In the genomic region with DNA sequence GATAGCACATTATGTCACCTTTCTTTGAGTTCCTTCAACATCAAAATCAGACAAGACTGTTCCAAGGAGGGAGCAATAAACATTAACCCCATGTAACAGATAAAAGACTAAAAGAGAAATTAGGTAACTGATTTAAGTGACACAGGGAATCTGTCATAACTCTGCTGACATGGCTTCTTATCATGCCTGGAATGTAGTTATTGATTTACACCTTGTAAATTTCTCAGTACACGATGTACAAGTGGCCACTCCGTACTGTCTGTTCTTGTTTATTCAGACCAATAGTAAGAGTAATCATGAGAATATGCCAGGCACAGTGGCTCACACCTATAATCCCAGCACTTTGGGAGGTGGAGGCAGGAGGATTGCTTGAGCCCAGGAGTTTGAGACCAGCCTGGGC, we compare ENCODE assay signal across 1 cellular context.
TF ChIP-seq lines count a peak whose summit lies in the region.

No MANE protein-coding gene starts in this region.

TF ChIP-seq in liver, 16 proteins besides CTCF, POLR2A, EP300 and RAD21:
- TF ChIP-seq JUND (IDR thresholded peaks at IDR 0.05) (peak; percentile 48 to 74), TAF1 (conservative IDR thresholded peaks at IDR 0.05) (no peak), EGR1 (IDR thresholded peaks at IDR 0.05; ENCODE audit: low read depth in 2 of 2) (no peak), NR2F2 (IDR thresholded peaks at IDR 0.05) (no peak), GABPA (IDR thresholded peaks at IDR 0.05 in 1 of 2, conservative IDR thresholded peaks at IDR 0.05 in 1 of 2) (no peak), HNF4A (conservative IDR thresholded peaks at IDR 0.05) (peak in 1 of 2 donors; percentile 42), RXRA (IDR thresholded peaks at IDR 0.05) (peak; percentile 38 to 66), HNF4G (IDR thresholded peaks at IDR 0.05) (peak; percentile 17), FOXA1 (IDR thresholded peaks at IDR 0.05) (peak; percentile 42), FOXA2 (IDR thresholded peaks at IDR 0.05) (peak; percentile 33), YY1 (IDR thresholded peaks at IDR 0.05) (peak; percentile 26), SP1 (IDR thresholded peaks at IDR 0.05) (peak; percentile 85)
- TF ChIP-seq, protein P1, sequence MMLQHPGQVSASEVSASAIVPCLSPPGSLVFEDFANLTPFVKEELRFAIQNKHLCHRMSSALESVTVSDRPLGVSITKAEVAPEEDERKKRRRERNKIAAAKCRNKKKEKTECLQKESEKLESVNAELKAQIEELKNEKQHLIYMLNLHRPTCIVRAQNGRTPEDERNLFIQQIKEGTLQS (IDR thresholded peaks at IDR 0.05): no peak
- TF ChIP-seq, protein P2, sequence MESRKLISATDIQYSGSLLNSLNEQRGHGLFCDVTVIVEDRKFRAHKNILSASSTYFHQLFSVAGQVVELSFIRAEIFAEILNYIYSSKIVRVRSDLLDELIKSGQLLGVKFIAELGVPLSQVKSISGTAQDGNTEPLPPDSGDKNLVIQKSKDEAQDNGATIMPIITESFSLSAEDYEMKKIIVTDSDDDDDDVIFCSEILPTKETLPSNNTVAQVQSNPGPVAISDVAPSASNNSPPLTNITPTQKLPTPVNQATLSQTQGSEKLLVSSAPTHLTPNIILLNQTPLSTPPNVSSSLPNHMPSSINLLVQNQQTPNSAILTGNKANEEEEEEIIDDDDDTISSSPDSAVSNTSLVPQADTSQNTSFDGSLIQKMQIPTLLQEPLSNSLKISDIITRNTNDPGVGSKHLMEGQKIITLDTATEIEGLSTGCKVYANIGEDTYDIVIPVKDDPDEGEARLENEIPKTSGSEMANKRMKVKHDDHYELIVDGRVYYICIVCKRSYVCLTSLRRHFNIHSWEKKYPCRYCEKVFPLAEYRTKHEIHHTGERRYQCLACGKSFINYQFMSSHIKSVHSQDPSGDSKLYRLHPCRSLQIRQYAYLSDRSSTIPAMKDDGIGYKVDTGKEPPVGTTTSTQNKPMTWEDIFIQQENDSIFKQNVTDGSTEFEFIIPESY (IDR thresholded peaks at IDR 0.05): peak; percentile 47
- TF ChIP-seq, protein P3, sequence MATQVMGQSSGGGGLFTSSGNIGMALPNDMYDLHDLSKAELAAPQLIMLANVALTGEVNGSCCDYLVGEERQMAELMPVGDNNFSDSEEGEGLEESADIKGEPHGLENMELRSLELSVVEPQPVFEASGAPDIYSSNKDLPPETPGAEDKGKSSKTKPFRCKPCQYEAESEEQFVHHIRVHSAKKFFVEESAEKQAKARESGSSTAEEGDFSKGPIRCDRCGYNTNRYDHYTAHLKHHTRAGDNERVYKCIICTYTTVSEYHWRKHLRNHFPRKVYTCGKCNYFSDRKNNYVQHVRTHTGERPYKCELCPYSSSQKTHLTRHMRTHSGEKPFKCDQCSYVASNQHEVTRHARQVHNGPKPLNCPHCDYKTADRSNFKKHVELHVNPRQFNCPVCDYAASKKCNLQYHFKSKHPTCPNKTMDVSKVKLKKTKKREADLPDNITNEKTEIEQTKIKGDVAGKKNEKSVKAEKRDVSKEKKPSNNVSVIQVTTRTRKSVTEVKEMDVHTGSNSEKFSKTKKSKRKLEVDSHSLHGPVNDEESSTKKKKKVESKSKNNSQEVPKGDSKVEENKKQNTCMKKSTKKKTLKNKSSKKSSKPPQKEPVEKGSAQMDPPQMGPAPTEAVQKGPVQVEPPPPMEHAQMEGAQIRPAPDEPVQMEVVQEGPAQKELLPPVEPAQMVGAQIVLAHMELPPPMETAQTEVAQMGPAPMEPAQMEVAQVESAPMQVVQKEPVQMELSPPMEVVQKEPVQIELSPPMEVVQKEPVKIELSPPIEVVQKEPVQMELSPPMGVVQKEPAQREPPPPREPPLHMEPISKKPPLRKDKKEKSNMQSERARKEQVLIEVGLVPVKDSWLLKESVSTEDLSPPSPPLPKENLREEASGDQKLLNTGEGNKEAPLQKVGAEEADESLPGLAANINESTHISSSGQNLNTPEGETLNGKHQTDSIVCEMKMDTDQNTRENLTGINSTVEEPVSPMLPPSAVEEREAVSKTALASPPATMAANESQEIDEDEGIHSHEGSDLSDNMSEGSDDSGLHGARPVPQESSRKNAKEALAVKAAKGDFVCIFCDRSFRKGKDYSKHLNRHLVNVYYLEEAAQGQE (IDR thresholded peaks at IDR 0.05): no peak
- TF ChIP-seq, protein P4, sequence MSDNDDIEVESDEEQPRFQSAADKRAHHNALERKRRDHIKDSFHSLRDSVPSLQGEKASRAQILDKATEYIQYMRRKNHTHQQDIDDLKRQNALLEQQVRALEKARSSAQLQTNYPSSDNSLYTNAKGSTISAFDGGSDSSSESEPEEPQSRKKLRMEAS (IDR thresholded peaks at IDR 0.05): no peak
